10 cellular contexts compared by ENCODE assay signal in the genomic region with DNA sequence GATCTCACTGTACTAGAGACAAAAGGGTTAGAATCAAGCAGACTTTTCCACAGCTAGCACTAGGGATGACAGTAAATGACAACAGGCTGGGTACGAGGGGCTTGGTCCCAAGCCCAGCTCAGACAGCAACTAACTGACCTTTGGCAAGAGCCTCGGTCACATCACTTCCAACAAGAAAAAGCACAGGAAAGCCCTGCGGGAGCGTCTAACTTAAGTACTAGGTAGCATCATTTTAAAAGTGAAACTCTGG. TPM values are rescaled to one million over a fixed set of nuclear protein-coding genes. Genes with fewer than 3 reads are reported as not detected.
DNase-seq lines count a peak whose midpoint lies in the region; ATAC-seq, FAIRE-seq and TF ChIP-seq lines count a peak whose summit lies in the region.
"Had no signal": no experiment of that assay in that cellular context is flagged by ENCODE, and none has a peak within 500 bp of the region (broad histone marks: within the 10 kb centered on the region; RNA-seq: fewer than 3 reads in every experiment).

No MANE protein-coding gene starts in this region.

- H3K27me3 Mint-ChIP-seq in astrocyte (ENCODE audit: low read depth, unreplicated experiment) = no peaks in the 10 kb centered on the region
- H3K27me3 Mint-ChIP-seq in effector memory CD8-positive, alpha-beta T cell = peaks cover 11 to 20% of the 10 kb centered on the region in 2 donors

- TF ChIP-seq POLR2A in gastroesophageal sphincter (IDR thresholded peaks at IDR 0.05) = no peak
- no peak for TF ChIP-seq POLR2A in gastrocnemius medialis (IDR thresholded peaks at IDR 0.05)

- H3K27ac ChIP-seq in C4-2B = peak overlapping the region; percentile 85
- H3K27ac ChIP-seq in astrocyte (ENCODE audit: low read depth, low read length) = peak overlapping the region; percentile 74
- peak overlapping the region; percentile 56 to 83 (median 82) for H3K27ac ChIP-seq in gastroesophageal sphincter
- H3K27ac ChIP-seq in gastrocnemius medialis = peak overlapping the region; percentile 51 to 70 (median 56)
- H3K27ac ChIP-seq: HL-60 had no signal

- H3K27me3 ChIP-seq in astrocyte (ENCODE audit: insufficient read depth, low read length) (no peaks in the 10 kb centered on the region), gastroesophageal sphincter (no peaks in the 10 kb centered on the region), gastrocnemius medialis (no peaks in the 10 kb centered on the region)

- H4K20me1 ChIP-seq in astrocyte (ENCODE audit: insufficient read depth, low read length) = no peaks in the 10 kb centered on the region

- H3K9ac ChIP-seq in astrocyte (ENCODE audit: low read length) = peak overlapping the region; percentile 66

- H3K79me2 ChIP-seq in astrocyte (ENCODE audit: insufficient read depth, low read length) = no peaks in the 10 kb centered on the region

- no peak overlapping the region for H3K27ac Mint-ChIP-seq in astrocyte (ENCODE audit: unreplicated experiment)
- H3K27ac Mint-ChIP-seq in effector memory CD8-positive, alpha-beta T cell = no peak overlapping the region

- H3K4me1 Mint-ChIP-seq in astrocyte (ENCODE audit: low read depth, unreplicated experiment) = peaks cover 28% of the 10 kb centered on the region
- peaks cover 0 to 6% of the 10 kb centered on the region in 2 donors for H3K4me1 Mint-ChIP-seq in effector memory CD8-positive, alpha-beta T cell (ENCODE audit: low read depth in 2 of 2)

- in situ Hi-C loops in gastrocnemius medialis (cut with MboI; ENCODE audit: low sequenced_read_pairs in 4 of 4) = no loop called here

- no peak for DNase-seq in astrocyte (ENCODE audit: low read depth)
- no peak for DNase-seq in gastrocnemius medialis
- DNase-seq in nucleus accumbens (lab: John Stamatoyannopoulos, UW) = no peak
- DNase-seq in effector memory CD8-positive, alpha-beta T cell = no peak
- no peak for DNase-seq in glomerular visceral epithelial cell (ENCODE audit: extremely low spot score)
- DNase-seq: central memory CD4-positive, alpha-beta T cell had no signal

- H3K4me3 ChIP-seq in astrocyte (ENCODE audit: insufficient read depth, low read depth, low read length) (peak overlapping the region; percentile 25), gastroesophageal sphincter (peak overlapping the region in 1 of 2 donors; percentile 31), gastrocnemius medialis (peak overlapping the region in 3 of 4 donors; percentile 13 to 34 (median 28))

- H3K36me3 ChIP-seq in astrocyte (ENCODE audit: insufficient read depth, low read length) (no peaks in the 10 kb centered on the region), gastroesophageal sphincter (no peaks in the 10 kb centered on the region), gastrocnemius medialis (no peaks in the 10 kb centered on the region)

- peak overlapping the region; percentile 63 for H2AFZ ChIP-seq in astrocyte (ENCODE audit: low read depth, low read length)

- intact Hi-C loops in gastrocnemius medialis (cut with DNase I; ENCODE audit: low total_unique reads) = no loop called here

- WGBS in gastroesophageal sphincter (ENCODE audit: low coverage in 1 of 2), 2 donors = 30% methylated on average over 4 of the region's 4 CpGs; no CpG with 5 or more reads in 1 of the 2 donors

- H3K36me3 Mint-ChIP-seq in astrocyte (ENCODE audit: low read depth, unreplicated experiment) = no peaks in the 10 kb centered on the region
- H3K36me3 Mint-ChIP-seq in effector memory CD8-positive, alpha-beta T cell (ENCODE audit: insufficient read depth) = no peaks in the 10 kb centered on the region

- TF ChIP-seq CTCF in C4-2B (conservative IDR thresholded peaks at IDR 0.05) (no peak), astrocyte (IDR thresholded peaks at IDR 0.05; ENCODE audit: insufficient read depth, low read depth, low read length) (no peak), gastroesophageal sphincter (IDR thresholded peaks at IDR 0.05) (no peak), gastrocnemius medialis (IDR thresholded peaks at IDR 0.05 in 4 of 5, conservative IDR thresholded peaks at IDR 0.05 in 1 of 5) (no peak)

- peak overlapping the region; percentile 62 for H3K4me3 Mint-ChIP-seq in astrocyte (ENCODE audit: unreplicated experiment)
- H3K4me3 Mint-ChIP-seq in effector memory CD8-positive, alpha-beta T cell = no peak overlapping the region

- H3K4me2 ChIP-seq in astrocyte (ENCODE audit: low read length) = peak overlapping the region; percentile 77

- ATAC-seq in gastroesophageal sphincter (no peak), gastrocnemius medialis (no peak), HG03045 (IDR thresholded peaks at IDR 0.05; ENCODE audit: unreplicated experiment) (no peak)
- ATAC-seq in effector memory CD8-positive, alpha-beta T cell (replicated peaks) = no peak

- no peak for TF ChIP-seq EP300 in gastroesophageal sphincter (IDR thresholded peaks at IDR 0.05)

- no peaks in the 10 kb centered on the region for H3K9me3 ChIP-seq in astrocyte (ENCODE audit: insufficient read depth, low read depth, low read length)
- peaks cover 0 to 4% (median 0%) of the 10 kb centered on the region in 3 donors for H3K9me3 ChIP-seq in gastroesophageal sphincter
- no peaks in the 10 kb centered on the region for H3K9me3 ChIP-seq in gastrocnemius medialis

- H3K9me3 Mint-ChIP-seq in astrocyte (ENCODE audit: unreplicated experiment) = peaks cover 3% of the 10 kb centered on the region
- H3K9me3 Mint-ChIP-seq in effector memory CD8-positive, alpha-beta T cell = no peaks in the 10 kb centered on the region

- H3K4me1 ChIP-seq in astrocyte (ENCODE audit: insufficient read depth, low read length) = peaks cover 70% of the 10 kb centered on the region
- peaks cover 0 to 57% (median 26%) of the 10 kb centered on the region in 3 donors for H3K4me1 ChIP-seq in gastroesophageal sphincter
- H3K4me1 ChIP-seq in gastrocnemius medialis = peaks cover 7 to 14% of the 10 kb centered on the region in 2 donors

- no peak for FAIRE-seq in astrocyte (lab: Jason Lieb, UNC)

RNA-seq across cellular contexts. Expression of gene CALML3, which starts 22.8 kb away (rescaled TPM):
- total RNA-seq in astrocyte = not detected in 2 replicates
- total RNA-seq in gastroesophageal sphincter = 10 to 100 TPM in 1 of 4 donors, 1 to 10 TPM in 1, under 1 TPM in 1, not detected in 1; 0.13 to 19.4 (median 1.9) TPM
- total RNA-seq in gastrocnemius medialis = not detected

RNA-seq across cellular contexts. Expression of gene CALML5, which starts 48.2 kb away (rescaled TPM):
- total RNA-seq in astrocyte (not detected in 2 replicates), gastroesophageal sphincter (not detected), gastrocnemius medialis (not detected)
